Comparison of ENCODE assay signal across 20 cellular contexts in the genomic region with DNA sequence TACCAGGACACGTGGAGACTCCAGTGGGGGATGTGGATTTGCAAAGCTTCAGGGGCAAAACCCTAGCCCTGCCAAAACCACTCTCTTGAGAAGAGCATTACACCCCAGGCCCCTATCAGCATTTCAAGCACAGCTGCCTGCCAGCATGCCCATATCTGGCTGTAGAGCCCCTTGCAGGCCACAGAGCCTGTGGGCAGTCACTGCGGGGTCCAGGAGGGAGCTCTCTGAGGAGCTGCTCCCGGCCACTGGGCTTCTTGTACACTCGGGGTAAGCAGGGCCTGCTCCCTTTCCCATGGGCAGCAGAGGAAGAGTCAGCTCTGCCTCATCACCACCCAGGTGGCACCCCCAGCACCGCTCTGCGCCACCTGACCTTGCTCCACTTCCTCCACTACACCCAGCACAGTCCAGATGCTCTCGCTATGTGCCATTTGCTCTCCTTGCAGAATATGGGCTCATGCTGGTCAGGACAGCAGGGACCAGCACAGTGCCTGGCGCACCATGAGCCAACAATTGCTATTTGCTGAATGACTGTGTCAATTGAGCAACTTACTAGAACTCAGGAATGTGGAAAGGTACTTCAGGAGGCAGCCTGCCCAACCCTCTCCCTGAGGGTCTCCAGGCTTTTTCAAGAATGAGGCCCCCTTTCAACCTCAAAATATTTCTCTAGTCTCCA.
"Had no signal": no experiment of that assay in that cellular context is flagged by ENCODE, and none has a peak within 500 bp of the region (broad histone marks: within the 10 kb centered on the region; RNA-seq: fewer than 3 reads in every experiment).

No MANE protein-coding gene starts in this region.

- ATAC-seq: effector memory CD8-positive, alpha-beta T cell; gastroesophageal sphincter; natural killer cell; right cardiac atrium; SK-N-SH treated with all-trans-retinoic acid at 6 μM for 48 hours; stimulated activated naive CD8-positive, alpha-beta T cell treated with anti-CD3 and anti-CD28 coated beads, Interleukin-15, Interleukin-2, amounts not matched to agents 100 U/mL and 50 U/mL, for 24 hours had no signal

- H3K9me3 Mint-ChIP-seq: activated CD4-positive, alpha-beta memory T cell treated with anti-CD3 and anti-CD28 coated beads for 36 hours; effector memory CD8-positive, alpha-beta T cell; natural killer cell had no signal

- H3K27me3 ChIP-seq: gastroesophageal sphincter, heart right ventricle had no signal

- DNase-seq: activated CD4-positive, alpha-beta memory T cell treated with anti-CD3 and anti-CD28 coated beads for 36 hours; activated CD4-positive, alpha-beta T cell treated with anti-CD3 and anti-CD28 coated beads for 1 hour; activated naive CD4-positive, alpha-beta T cell treated with Interleukin-2 at 50 U/mL for 16 hours; anterior cingulate cortex; dermis blood vessel endothelial cell; effector memory CD8-positive, alpha-beta T cell; erythroblast; heart right ventricle; mammary epithelial cell; natural killer cell; occipital lobe; right cardiac atrium; small intestine; stimulated activated CD4-positive, alpha-beta T cell treated with anti-CD3 and anti-CD28 coated beads, Interleukin-4, amount 100 ng/mL, for 4 hours; stimulated activated CD8-positive, alpha-beta memory T cell treated with anti-CD3 and anti-CD28 coated beads, Interleukin-4, amount 100 ng/mL, for 48 hours; stimulated activated naive CD8-positive, alpha-beta T cell treated with anti-CD3 and anti-CD28 coated beads, Interleukin-15, Interleukin-2, amounts not matched to agents 100 U/mL and 50 U/mL, for 24 hours; T-helper 1 cell had no signal

- H3K27ac Mint-ChIP-seq: activated CD4-positive, alpha-beta memory T cell treated with anti-CD3 and anti-CD28 coated beads for 36 hours; natural killer cell had no signal

- H3K4me3 ChIP-seq: gastroesophageal sphincter, heart right ventricle, prostate gland had no signal

- H3K4me1 ChIP-seq: prostate gland had no signal

- H3K27ac ChIP-seq: gastroesophageal sphincter, heart right ventricle, prostate gland had no signal

- H3K9me3 ChIP-seq: gastroesophageal sphincter, heart right ventricle, prostate gland had no signal

- H3K4me3 Mint-ChIP-seq: activated CD4-positive, alpha-beta memory T cell treated with anti-CD3 and anti-CD28 coated beads for 36 hours; effector memory CD8-positive, alpha-beta T cell; natural killer cell had no signal

- H3K36me3 Mint-ChIP-seq: activated CD4-positive, alpha-beta memory T cell treated with anti-CD3 and anti-CD28 coated beads for 36 hours; natural killer cell had no signal

- H3K27me3 Mint-ChIP-seq: activated CD4-positive, alpha-beta memory T cell treated with anti-CD3 and anti-CD28 coated beads for 36 hours; effector memory CD8-positive, alpha-beta T cell had no signal
